Comparison of ENCODE assay signal across 13 cellular contexts in genomic region chr5:151903243-151903653, GRCh38. TPM values are rescaled to one million over a fixed set of nuclear protein-coding genes. Genes with fewer than 3 reads are reported as not detected.
A peak's percentile ranks its signal among the peaks of the same experiment; 100 is the strongest.
DNase-seq lines count a peak whose midpoint lies in the region; ATAC-seq, FAIRE-seq and TF ChIP-seq lines count a peak whose summit lies in the region.
"Had no signal": no experiment of that assay in that cellular context is flagged by ENCODE, and none has a peak within 500 bp of the region (broad histone marks: within the 10 kb centered on the region; RNA-seq: fewer than 3 reads in every experiment).

No MANE protein-coding gene starts in this region.

- H3K27ac ChIP-seq in hepatocyte (no peak overlapping the region), mammary epithelial cell (ENCODE audit: insufficient read depth, low read depth, low read length) (no peak overlapping the region)
- H3K27ac ChIP-seq: upper lobe of left lung had no signal

- ATAC-seq in GM18520 (IDR thresholded peaks at IDR 0.05; ENCODE audit: unreplicated experiment), result peak; percentile 92
- ATAC-seq in GM21529 (IDR thresholded peaks at IDR 0.05; ENCODE audit: unreplicated experiment), result peak; percentile 94
- peak; percentile 95 for ATAC-seq in HG03135 (IDR thresholded peaks at IDR 0.05; ENCODE audit: unreplicated experiment)

- in situ Hi-C loops in mammary epithelial cell (cut with MboI; ENCODE audit: low sequenced_read_pairs in 2 of 2), result no loop called here

- TF ChIP-seq CTCF in hepatocyte (IDR thresholded peaks at IDR 0.05; ENCODE audit: poor library complexity) (no peak), mammary epithelial cell (conservative IDR thresholded peaks at IDR 0.05 in 1 of 2, IDR thresholded peaks at IDR 0.05 in 1 of 2; ENCODE audit: extremely low read depth in 1 of 2, insufficient read depth in 1 of 2, low read depth in 1 of 2, low read length in 2 of 2) (no peak)

- 23% methylated on average over 2 of the region's 2 CpGs for WGBS in hepatocyte (ENCODE audit: low lambda C conversion rate, missing lambda C conversion rate)
- 76% methylated on average over 2 of the region's 2 CpGs for WGBS in mammary epithelial cell (ENCODE audit: low coverage, missing lambda C conversion rate)

- H3K79me2 ChIP-seq in hepatocyte (no peaks in the 10 kb centered on the region), mammary epithelial cell (ENCODE audit: insufficient read depth, low read length) (no peaks in the 10 kb centered on the region)

- no peak overlapping the region for H2AFZ ChIP-seq in hepatocyte
- H2AFZ ChIP-seq in mammary epithelial cell (ENCODE audit: low read depth, low read length), result no peak overlapping the region

- H3K4me1 ChIP-seq in hepatocyte (ENCODE audit: insufficient read depth), result no peaks in the 10 kb centered on the region
- peaks cover 4% of the 10 kb centered on the region for H3K4me1 ChIP-seq in mammary epithelial cell (ENCODE audit: insufficient read depth, low read length)

- dilution Hi-C loops in mammary epithelial cell (cut with HindIII; ENCODE audit: low sequenced_read_pairs), result no loop called here

- intact Hi-C loops in mammary epithelial cell (cut with micrococcal nuclease), result no loop called here

- CTCF ChIA-PET in mammary epithelial cell (lab: Charles Lee; ENCODE audit: low non-redundant PET), result no interaction called here

- H3K4me2 ChIP-seq in hepatocyte, result no peak overlapping the region
- H3K4me2 ChIP-seq in mammary epithelial cell (ENCODE audit: insufficient read depth, low read depth, low read length), result no peak overlapping the region

- H3K9me3 ChIP-seq in hepatocyte (ENCODE audit: low read depth) (no peaks in the 10 kb centered on the region), mammary epithelial cell (replicated peaks; ENCODE audit: insufficient read depth, low read length) (no peaks in the 10 kb centered on the region)
- H3K9me3 ChIP-seq: upper lobe of left lung had no signal

- H3K36me3 ChIP-seq in hepatocyte (replicated peaks; ENCODE audit: insufficient read depth, low read depth) (no peaks in the 10 kb centered on the region), mammary epithelial cell (ENCODE audit: insufficient read depth, low read length) (no peaks in the 10 kb centered on the region)
- H3K36me3 ChIP-seq: upper lobe of left lung had no signal

- FAIRE-seq in HTR-8/SVneo (lab: Jason Lieb, UNC), result no peak

- no peak overlapping the region for H3K9ac ChIP-seq in mammary epithelial cell (ENCODE audit: insufficient read depth, low read length)

- DNase-seq in iPS DF 19.7 (ENCODE audit: low read depth, low spot score) (peak; percentile 67), HTR-8/SVneo (ENCODE audit: insufficient read length, low spot score) (no peak), ureter (ENCODE audit: low spot score) (no peak), hepatocyte (ENCODE audit: low spot score) (no peak), mammary epithelial cell (no peak)
- DNase-seq: activated CD8-positive, alpha-beta memory T cell treated with anti-CD3 and anti-CD28 coated beads, Interleukin-2, amount 50 U/mL, for 4 hours; stimulated activated CD4-positive, alpha-beta T cell treated with anti-CD3 and anti-CD28 coated beads, Interleukin-2, amount 100 ng/mL, for 48 hours; upper lobe of left lung had no signal

- no peaks in the 10 kb centered on the region for H3K9me2 ChIP-seq in hepatocyte (replicated peaks; ENCODE audit: insufficient read depth)

- no TSS peak for BruUV-seq in mammary epithelial cell (replicated peaks; lab: Mats Ljungman, UMichigan)

- H4K20me1 ChIP-seq in hepatocyte (ENCODE audit: insufficient read depth, poor library complexity, severe bottlenecking) (no peaks in the 10 kb centered on the region), mammary epithelial cell (ENCODE audit: insufficient read depth, low read length) (no peaks in the 10 kb centered on the region)

- H3K27me3 ChIP-seq in hepatocyte (peaks cover 10% of the 10 kb centered on the region), mammary epithelial cell (ENCODE audit: insufficient read depth, low read length) (no peaks in the 10 kb centered on the region)
- H3K27me3 ChIP-seq: upper lobe of left lung had no signal

- H3K4me3 ChIP-seq in hepatocyte (no peak overlapping the region), mammary epithelial cell (replicated peaks in 1 of 3; ENCODE audit: insufficient read depth in 1 of 3, low read depth in 2 of 3, low read length in 3 of 3) (no peak overlapping the region)
- H3K4me3 ChIP-seq: upper lobe of left lung had no signal

RNA-seq across cellular contexts. Expression of gene GLRA1, which starts 21.4 kb away (rescaled TPM):
- total RNA-seq in ureter, result not detected
- total RNA-seq in hepatocyte, result not detected in 2 replicates
- not detected in 2 replicates for polyA plus RNA-seq in hepatocyte
- not detected for total RNA-seq in mammary epithelial cell
- polyA plus RNA-seq in mammary epithelial cell, result not detected
- polyA minus RNA-seq in mammary epithelial cell, result not detected
- total RNA-seq: fibroblast of villous mesenchyme, upper lobe of left lung had no signal
- polyA plus RNA-seq: neural cell had no signal
